In genomic region chr5:98651715-98652114, GRCh38 we compare ENCODE assay signal across 22 cellular contexts.
A peak's percentile ranks its signal among the peaks of the same experiment; 100 is the strongest.
DNase-seq lines count a peak whose midpoint lies in the region; ATAC-seq and TF ChIP-seq lines count a peak whose summit lies in the region.
"Had no signal": no experiment of that assay in that cellular context is flagged by ENCODE, and none has a peak within 500 bp of the region (broad histone marks: within the 10 kb centered on the region; RNA-seq: fewer than 3 reads in every experiment).

No MANE protein-coding gene starts in this region.

- no peaks in the 10 kb centered on the region for H3K4me1 Mint-ChIP-seq in MCF 10A (ENCODE audit: insufficient read depth, unreplicated experiment)
- H3K4me1 Mint-ChIP-seq in T-helper 17 cell: no peaks in the 10 kb centered on the region
- no peaks in the 10 kb centered on the region for H3K4me1 Mint-ChIP-seq in CD4-positive, alpha-beta T cell (ENCODE audit: low read depth)
- no peaks in the 10 kb centered on the region for H3K4me1 Mint-ChIP-seq in stimulated activated memory B cell treated with anti-CD40 and anti-IgM and Interleukin-4, amounts not matched to agents 10 μg/mL and 1 μg/mL and 100 μg/mL, for 72 hours
- H3K4me1 Mint-ChIP-seq: CD8-positive, alpha-beta memory T cell had no signal

- H3K4me3 ChIP-seq in breast epithelium: no peak overlapping the region
- H3K4me3 ChIP-seq: BLaER1 treated with 17β-estradiol and CSF1 and Interleukin-3, amounts not matched to agents 10 nM and 100 nM; HAP-1 had no signal

- no peak for TF ChIP-seq POLR2A in breast epithelium (IDR thresholded peaks at IDR 0.05)

- peak; percentile 52 for ATAC-seq in esophagus mucosa
- ATAC-seq in T-helper 17 cell: no peak
- no peak for ATAC-seq in GM19455 (IDR thresholded peaks at IDR 0.05; ENCODE audit: unreplicated experiment)
- ATAC-seq in CD4-positive, alpha-beta T cell (ENCODE audit: poor library complexity): no peak
- ATAC-seq in stimulated activated memory B cell treated with anti-CD40 and anti-IgM and Interleukin-4, amounts not matched to agents 10 μg/mL and 1 μg/mL and 100 μg/mL, for 72 hours: no peak

- H3K4me1 ChIP-seq in breast epithelium: no peaks in the 10 kb centered on the region
- H3K4me1 ChIP-seq: BLaER1 treated with 17β-estradiol and CSF1 and Interleukin-3, amounts not matched to agents 10 nM and 100 nM; HAP-1 had no signal

- H3K27me3 ChIP-seq in breast epithelium: no peaks in the 10 kb centered on the region
- no peaks in the 10 kb centered on the region for H3K27me3 ChIP-seq in CD4-positive, alpha-beta T cell (ENCODE audit: control insufficient read depth, insufficient read depth, low read length)
- H3K27me3 ChIP-seq: BLaER1 treated with 17β-estradiol and CSF1 and Interleukin-3, amounts not matched to agents 10 nM and 100 nM had no signal

- H3K27ac ChIP-seq in breast epithelium: no peak overlapping the region
- no peak overlapping the region for H3K27ac ChIP-seq in CD4-positive, alpha-beta T cell (ENCODE audit: low read depth, low read length)
- H3K27ac ChIP-seq: 22Rv1; BLaER1 treated with 17β-estradiol and CSF1 and Interleukin-3, amounts not matched to agents 10 nM and 100 nM had no signal

- intact Hi-C loops in MCF 10A (cut with micrococcal nuclease) (no loop called here), breast epithelium (cut with DNase I; ENCODE audit: low total_unique reads) (no loop called here)
- intact Hi-C loops in CD4-positive, alpha-beta T cell (cut with DNase I, micrococcal nuclease): no loop called here

- CTCF ChIA-PET in MCF 10A (lab: Yijun Ruan, JAX): interaction anchor here (0.5 to 0.6 kb wide), 2 partner anchors 116 to 1276 kb away, joined by 3 to 4 read pairs; no protein-coding TSS in a partner anchor
- CTCF ChIA-PET in CD4-positive, alpha-beta T cell (lab: Charles Lee): interaction anchor here (0.7 kb wide), 3 partner anchors 409 to 1465 kb away, joined by 3 to 4 read pairs (median 4); no protein-coding TSS in a partner anchor

- POLR2A ChIA-PET in MCF 10A (lab: Yijun Ruan, JAX): no interaction called here
- POLR2A ChIA-PET in CD4-positive, alpha-beta T cell (lab: Charles Lee): no interaction called here

- no peak overlapping the region for H3K4me3 Mint-ChIP-seq in MCF 10A (ENCODE audit: unreplicated experiment)
- H3K4me3 Mint-ChIP-seq in T-helper 17 cell: no peak overlapping the region
- H3K4me3 Mint-ChIP-seq in CD4-positive, alpha-beta T cell: no peak overlapping the region
- no peak overlapping the region for H3K4me3 Mint-ChIP-seq in stimulated activated memory B cell treated with anti-CD40 and anti-IgM and Interleukin-4, amounts not matched to agents 10 μg/mL and 1 μg/mL and 100 μg/mL, for 72 hours
- H3K4me3 Mint-ChIP-seq: CD8-positive, alpha-beta memory T cell; IgD-negative memory B cell had no signal

- H3K9me3 ChIP-seq in breast epithelium: peaks cover 0 to 4% of the 10 kb centered on the region in 2 donors
- H3K9me3 ChIP-seq in T-helper 17 cell (ENCODE audit: control insufficient read depth, low read length, poor library complexity, severe bottlenecking): no peaks in the 10 kb centered on the region
- no peaks in the 10 kb centered on the region for H3K9me3 ChIP-seq in CD4-positive, alpha-beta T cell (ENCODE audit: control insufficient read depth, low read length)
- H3K9me3 ChIP-seq: BLaER1 treated with 17β-estradiol and CSF1 and Interleukin-3, amounts not matched to agents 10 nM and 100 nM; HAP-1 had no signal

- BruUV-seq in MCF 10A (replicated peaks; lab: Mats Ljungman, UMichigan): no TSS peak

- no peaks in the 10 kb centered on the region for H3K36me3 Mint-ChIP-seq in MCF 10A (ENCODE audit: insufficient read depth, unreplicated experiment)
- H3K36me3 Mint-ChIP-seq in T-helper 17 cell (ENCODE audit: low read depth): no peaks in the 10 kb centered on the region
- no peaks in the 10 kb centered on the region for H3K36me3 Mint-ChIP-seq in CD4-positive, alpha-beta T cell (ENCODE audit: low read depth)
- no peaks in the 10 kb centered on the region for H3K36me3 Mint-ChIP-seq in stimulated activated memory B cell treated with anti-CD40 and anti-IgM and Interleukin-4, amounts not matched to agents 10 μg/mL and 1 μg/mL and 100 μg/mL, for 72 hours
- H3K36me3 Mint-ChIP-seq: CD8-positive, alpha-beta memory T cell; IgD-negative memory B cell had no signal

- H3K27ac Mint-ChIP-seq in MCF 10A (ENCODE audit: low read depth, unreplicated experiment) (no peak overlapping the region), T-helper 17 cell (no peak overlapping the region)
- no peak overlapping the region for H3K27ac Mint-ChIP-seq in CD4-positive, alpha-beta T cell
- H3K27ac Mint-ChIP-seq in stimulated activated memory B cell treated with anti-CD40 and anti-IgM and Interleukin-4, amounts not matched to agents 10 μg/mL and 1 μg/mL and 100 μg/mL, for 72 hours: no peak overlapping the region
- H3K27ac Mint-ChIP-seq: CD8-positive, alpha-beta memory T cell; IgD-negative memory B cell had no signal

- H3K9me3 Mint-ChIP-seq in MCF 10A (ENCODE audit: unreplicated experiment): no peaks in the 10 kb centered on the region
- H3K9me3 Mint-ChIP-seq in CD4-positive, alpha-beta T cell: no peaks in the 10 kb centered on the region
- no peaks in the 10 kb centered on the region for H3K9me3 Mint-ChIP-seq in stimulated activated memory B cell treated with anti-CD40 and anti-IgM and Interleukin-4, amounts not matched to agents 10 μg/mL and 1 μg/mL and 100 μg/mL, for 72 hours

- TF ChIP-seq CTCF in MCF 10A (IDR thresholded peaks at IDR 0.05; ENCODE audit: unreplicated experiment): no peak
- TF ChIP-seq CTCF in breast epithelium (IDR thresholded peaks at IDR 0.05): no peak
- TF ChIP-seq CTCF in CD4-positive, alpha-beta T cell (IDR thresholded peaks at IDR 0.05): no peak

- peak; percentile 35 for DNase-seq in MCF 10A (ENCODE audit: unreplicated experiment)
- DNase-seq in breast epithelium (ENCODE audit: low spot score in 2 of 2): no peak
- peak; percentile 58 for DNase-seq in RKO (ENCODE audit: low spot score)
- no peak for DNase-seq in T-helper 17 cell
- DNase-seq in CD4-positive, alpha-beta T cell: no peak
- DNase-seq: Calu3; CD8-positive, alpha-beta memory T cell; MM.1S; NCI-H1048; NCI-H1436; NCI-H187 treated with DMSO at 0.1 percent for 48 hours; NCI-H2107; NCI-H526 treated with DMSO at 0.1 percent for 48 hours; RPMI8226; SHP77 had no signal

- no peaks in the 10 kb centered on the region for H3K27me3 Mint-ChIP-seq in MCF 10A (ENCODE audit: insufficient read depth, unreplicated experiment)
- no peaks in the 10 kb centered on the region for H3K27me3 Mint-ChIP-seq in T-helper 17 cell
- no peaks in the 10 kb centered on the region for H3K27me3 Mint-ChIP-seq in CD4-positive, alpha-beta T cell
- peaks cover 9% of the 10 kb centered on the region for H3K27me3 Mint-ChIP-seq in stimulated activated memory B cell treated with anti-CD40 and anti-IgM and Interleukin-4, amounts not matched to agents 10 μg/mL and 1 μg/mL and 100 μg/mL, for 72 hours
- H3K27me3 Mint-ChIP-seq: CD8-positive, alpha-beta memory T cell; IgD-negative memory B cell had no signal

- H3K36me3 ChIP-seq in breast epithelium: no peaks in the 10 kb centered on the region
- H3K36me3 ChIP-seq: BLaER1 treated with 17β-estradiol and CSF1 and Interleukin-3, amounts not matched to agents 10 nM and 100 nM; HAP-1 had no signal

Comparison
In these comparisons a context has a peak if more than half of its experiments do, and no peak if none do; other contexts are left out.
1. DNase-seq: peak in MCF 10A (single experiment) and RKO (single experiment); none in breast epithelium (0 of 2), T-helper 17 cell (0 of 3) and CD4-positive, alpha-beta T cell (0 of 10).